ENCODE assay signal across 12 cellular contexts in the genomic region with DNA sequence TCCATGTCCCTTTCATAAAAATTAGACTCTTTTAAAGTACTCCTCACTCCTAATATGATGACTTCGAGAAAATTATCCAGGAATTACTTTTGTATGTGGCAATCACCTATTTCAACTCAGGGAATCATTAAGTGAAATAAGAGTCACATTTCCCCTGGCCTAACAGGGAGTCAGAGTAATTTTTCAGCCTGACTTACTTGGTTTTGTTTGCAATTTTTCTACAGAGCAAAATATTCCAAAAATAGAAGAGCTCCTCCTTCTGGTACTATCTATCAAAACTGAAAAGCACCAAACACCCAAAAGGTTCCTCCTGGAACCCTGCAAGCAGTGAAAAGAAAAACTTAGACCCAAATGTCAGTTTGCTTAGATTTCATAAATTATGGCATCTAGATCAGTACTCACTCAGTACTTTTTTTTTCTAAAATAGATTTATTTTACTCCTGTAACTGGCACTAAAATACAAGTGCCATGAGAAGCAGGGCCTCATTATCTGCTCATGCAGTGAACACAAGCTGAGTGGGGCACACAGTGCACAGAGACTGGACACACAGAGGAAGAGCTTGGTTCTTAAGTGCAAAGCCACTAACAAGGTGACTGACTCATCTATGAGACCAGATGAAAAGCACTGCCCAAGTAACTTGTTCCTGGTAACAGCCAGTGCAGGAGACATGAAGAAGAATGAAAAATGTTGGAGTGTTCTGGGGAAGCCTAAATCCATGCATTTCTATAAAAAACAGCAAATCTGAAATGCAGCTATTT. TPM values are rescaled to one million over a fixed set of nuclear protein-coding genes. Genes with fewer than 3 reads are reported as not detected.
DNase-seq lines count a peak whose midpoint lies in the region; TF ChIP-seq lines count a peak whose summit lies in the region.
"Had no signal": no experiment of that assay in that cellular context is flagged by ENCODE, and none has a peak within 500 bp of the region (broad histone marks: within the 10 kb centered on the region; RNA-seq: fewer than 3 reads in every experiment).

No MANE protein-coding gene starts in this region.

- H3K27me3 ChIP-seq in mammary epithelial cell (ENCODE audit: insufficient read depth, low read length) = no peaks in the 10 kb centered on the region
- H3K27me3 ChIP-seq in fibroblast of lung (ENCODE audit: control insufficient read depth, insufficient read depth, low read length) = no peaks in the 10 kb centered on the region
- no peaks in the 10 kb centered on the region for H3K27me3 ChIP-seq in smooth muscle cell (ENCODE audit: low read depth)

- H3K4me3 ChIP-seq in mammary epithelial cell (replicated peaks in 1 of 3; ENCODE audit: insufficient read depth in 1 of 3, low read depth in 2 of 3, low read length in 3 of 3) (no peak overlapping the region), fibroblast of lung (replicated peaks in 1 of 4; ENCODE audit: control extremely low read depth in 1 of 4, insufficient read depth in 1 of 4, low read depth in 3 of 4, low read length in 4 of 4) (no peak overlapping the region), smooth muscle cell (no peak overlapping the region)

- BruUV-seq in MCF 10A (replicated peaks; lab: Mats Ljungman, UMichigan) (no TSS peak), mammary epithelial cell (replicated peaks; lab: Mats Ljungman, UMichigan) (no TSS peak)

- peaks cover 10% of the 10 kb centered on the region for H3K9me3 Mint-ChIP-seq in MCF 10A (ENCODE audit: unreplicated experiment)

- CTCF ChIA-PET in MCF 10A (lab: Yijun Ruan, JAX) = interaction anchor here (0.6 to 3.9 kb wide), 19 partner anchors 10 to 847 kb away, joined by 3 to 31 read pairs (median 4); no protein-coding TSS in a partner anchor
- CTCF ChIA-PET in mammary epithelial cell (lab: Charles Lee; ENCODE audit: low non-redundant PET) = interaction anchor here (0.8 kb wide), 2 partner anchors 170 to 223 kb away, joined by 3 to 6 read pairs; no protein-coding TSS in a partner anchor

- dilution Hi-C loops in mammary epithelial cell (cut with HindIII; ENCODE audit: low sequenced_read_pairs) = no loop called here

- no peak overlapping the region for H3K4me3 Mint-ChIP-seq in MCF 10A (ENCODE audit: unreplicated experiment)
- H3K4me3 Mint-ChIP-seq: CD14-positive monocyte had no signal

- no peaks in the 10 kb centered on the region for H3K27me3 Mint-ChIP-seq in MCF 10A (ENCODE audit: insufficient read depth, unreplicated experiment)
- H3K27me3 Mint-ChIP-seq: progenitor cell of endocrine pancreas had no signal

- DNase-seq in MCF 10A (ENCODE audit: unreplicated experiment) (no peak), mammary epithelial cell (no peak), OCI-M1 (lab: John Stamatoyannopoulos, UW) (peak; percentile 19), fibroblast of lung (ENCODE audit: low read depth in 2 of 2) (peak; percentile 11 to 57), smooth muscle cell (lab: John Stamatoyannopoulos, UW; ENCODE audit: unreplicated experiment) (no peak), D341Med (ENCODE audit: low spot score) (no peak), HPDE6-E6E7 (ENCODE audit: extremely low spot score) (no peak)
- no peak for DNase-seq in activated CD4-positive, alpha-beta T cell treated with anti-CD3 and anti-CD28 coated beads, Interleukin-2, amount 50 U/mL, for 1 hour
- DNase-seq: activated gamma-delta T cell, NCI-H1048 had no signal

- H3K4me2 ChIP-seq in mammary epithelial cell (ENCODE audit: insufficient read depth, low read depth, low read length) (no peak overlapping the region), fibroblast of lung (ENCODE audit: extremely low read depth, insufficient read depth, low read length) (no peak overlapping the region), smooth muscle cell (no peak overlapping the region)

- peaks cover 58% of the 10 kb centered on the region for H3K36me3 Mint-ChIP-seq in MCF 10A (ENCODE audit: insufficient read depth, unreplicated experiment)

- H3K9ac ChIP-seq in mammary epithelial cell (ENCODE audit: insufficient read depth, low read length) (no peak overlapping the region), fibroblast of lung (ENCODE audit: insufficient read depth, low read length) (no peak overlapping the region), smooth muscle cell (ENCODE audit: low read depth) (no peak overlapping the region)

- intact Hi-C loops in MCF 10A (cut with micrococcal nuclease) = loop anchor here (1.0 to 5.0 kb wide), 3 partner anchors 74 to 272 kb away; no protein-coding TSS in a partner anchor
- intact Hi-C loops in mammary epithelial cell (cut with micrococcal nuclease) = loop anchor here (5.0 kb wide), 2 partner anchors 73 to 272 kb away; no protein-coding TSS in a partner anchor

- TF ChIP-seq CTCF in MCF 10A (IDR thresholded peaks at IDR 0.05; ENCODE audit: unreplicated experiment) (peak; percentile 31), mammary epithelial cell (conservative IDR thresholded peaks at IDR 0.05 in 1 of 2, IDR thresholded peaks at IDR 0.05 in 1 of 2; ENCODE audit: extremely low read depth in 1 of 2, insufficient read depth in 1 of 2, low read depth in 1 of 2, low read length in 2 of 2) (peak in 1 of 2 donors; percentile 28), fibroblast of lung (conservative IDR thresholded peaks at IDR 0.05 in 1 of 2, IDR thresholded peaks at IDR 0.05 in 1 of 2; ENCODE audit: low read depth in 1 of 2, low read length in 2 of 2) (peak; percentile 37 to 38), smooth muscle cell (IDR thresholded peaks at IDR 0.05; ENCODE audit: borderline replicate concordance, insufficient read depth, poor library complexity, severe bottlenecking) (peak; percentile 29)

- H3K4me1 ChIP-seq in mammary epithelial cell (ENCODE audit: insufficient read depth, low read length) = no peaks in the 10 kb centered on the region
- no peaks in the 10 kb centered on the region for H3K4me1 ChIP-seq in fibroblast of lung (ENCODE audit: control insufficient read depth, extremely low read depth, insufficient read depth, low read length)
- H3K4me1 ChIP-seq in smooth muscle cell (ENCODE audit: low read depth) = no peaks in the 10 kb centered on the region

- no peak overlapping the region for H3K27ac Mint-ChIP-seq in MCF 10A (ENCODE audit: low read depth, unreplicated experiment)
- H3K27ac Mint-ChIP-seq: progenitor cell of endocrine pancreas had no signal

- H3K36me3 ChIP-seq in mammary epithelial cell (ENCODE audit: insufficient read depth, low read length) (no peaks in the 10 kb centered on the region), fibroblast of lung (ENCODE audit: control insufficient read depth, insufficient read depth, low read length) (no peaks in the 10 kb centered on the region), smooth muscle cell (ENCODE audit: low read depth) (no peaks in the 10 kb centered on the region)

- peaks cover 14% of the 10 kb centered on the region for H3K4me1 Mint-ChIP-seq in MCF 10A (ENCODE audit: insufficient read depth, unreplicated experiment)

- 89% methylated on average over 1 of the region's 1 CpG for WGBS in mammary epithelial cell (ENCODE audit: low coverage, missing lambda C conversion rate)
- WGBS in smooth muscle cell (ENCODE audit: low lambda C conversion rate) = 63% methylated on average over 1 of the region's 1 CpG

- POLR2A ChIA-PET in MCF 10A (lab: Yijun Ruan, JAX) = interaction anchor here (0.5 to 2.5 kb wide), 10 partner anchors 10 to 275 kb away, joined by 3 to 13 read pairs (median 3); no protein-coding TSS in a partner anchor

- H4K20me1 ChIP-seq in mammary epithelial cell (ENCODE audit: insufficient read depth, low read length) = no peaks in the 10 kb centered on the region
- H4K20me1 ChIP-seq in fibroblast of lung (ENCODE audit: control insufficient read depth, extremely low read depth, insufficient read depth, low read length) = no peaks in the 10 kb centered on the region
- no peaks in the 10 kb centered on the region for H4K20me1 ChIP-seq in smooth muscle cell (ENCODE audit: low read depth)

- H3K79me2 ChIP-seq in mammary epithelial cell (ENCODE audit: insufficient read depth, low read length) = no peaks in the 10 kb centered on the region
- H3K79me2 ChIP-seq in fibroblast of lung (ENCODE audit: control insufficient read depth, insufficient read depth, low read length) = no peaks in the 10 kb centered on the region
- no peaks in the 10 kb centered on the region for H3K79me2 ChIP-seq in smooth muscle cell (ENCODE audit: low read depth)

- H2AFZ ChIP-seq in mammary epithelial cell (ENCODE audit: low read depth, low read length) = no peak overlapping the region
- no peak overlapping the region for H2AFZ ChIP-seq in fibroblast of lung (ENCODE audit: low read length)
- no peak overlapping the region for H2AFZ ChIP-seq in smooth muscle cell (ENCODE audit: low read depth)

- H3K9me3 ChIP-seq in mammary epithelial cell (replicated peaks; ENCODE audit: insufficient read depth, low read length) = no peaks in the 10 kb centered on the region
- H3K9me3 ChIP-seq in fibroblast of lung (ENCODE audit: control insufficient read depth, insufficient read depth, low read depth, low read length) = no peaks in the 10 kb centered on the region
- no peaks in the 10 kb centered on the region for H3K9me3 ChIP-seq in smooth muscle cell (replicated peaks; ENCODE audit: low read depth)

- in situ Hi-C loops in mammary epithelial cell (cut with MboI; ENCODE audit: low sequenced_read_pairs in 2 of 2) = no loop called here

- no peaks in the 10 kb centered on the region for H3F3A ChIP-seq in smooth muscle cell (ENCODE audit: low read depth)

- H3K27ac ChIP-seq in mammary epithelial cell (ENCODE audit: insufficient read depth, low read depth, low read length) (no peak overlapping the region), fibroblast of lung (ENCODE audit: insufficient read depth, low read length) (no peak overlapping the region), smooth muscle cell (ENCODE audit: low read depth) (no peak overlapping the region)

RNA-seq across cellular contexts. Expression of gene ACAA2, which starts 28.7 kb away (rescaled TPM):
- total RNA-seq in MCF 10A (2022) = 82.9 and 84.9 TPM in 2 replicates
- 10 to 100 TPM; 42.2 to 45.9 TPM for total RNA-seq in mammary epithelial cell
- polyA plus RNA-seq in mammary epithelial cell = 20.8 TPM
- polyA minus RNA-seq in mammary epithelial cell = 6.4 TPM
- total RNA-seq in fibroblast of lung = 38.5 and 51.6 TPM in 2 replicates
- 21.2 and 27.1 TPM in 2 replicates for polyA plus RNA-seq in fibroblast of lung
- polyA plus RNA-seq in fibroblast of lung (2012) = 28.0 and 30.2 TPM in 2 replicates
- 0.31 and 8.7 TPM in 2 replicates for polyA minus RNA-seq in fibroblast of lung (ENCODE audit: low replicate concordance)
- total RNA-seq in smooth muscle cell = 62.3 and 67.4 TPM in 2 replicates
- 83.1 and 94.6 TPM in 2 replicates for polyA plus RNA-seq in smooth muscle cell

Comparison
In these comparisons a context has a peak if more than half of its experiments do, and no peak if none do; other contexts are left out.
1. DNase-seq: peak in OCI-M1 (single experiment) and fibroblast of lung (2 of 2); none in MCF 10A (single experiment), mammary epithelial cell (single experiment), smooth muscle cell (single experiment), D341Med (single experiment), activated CD4-positive, alpha-beta T cell treated with anti-CD3 and anti-CD28 coated beads, Interleukin-2, amount 50 U/mL, for 1 hour (single experiment) and HPDE6-E6E7 (single experiment).